27 cellular contexts compared by ENCODE assay signal in genomic region chr1:196611873-196612272, GRCh38. TPM values are rescaled to one million over a fixed set of nuclear protein-coding genes. Genes with fewer than 3 reads are reported as not detected.
"Had no signal": no experiment of that assay in that cellular context is flagged by ENCODE, and none has a peak within 500 bp of the region (broad histone marks: within the 10 kb centered on the region; RNA-seq: fewer than 3 reads in every experiment).

No MANE protein-coding gene starts in this region.

- H3K4me3 Mint-ChIP-seq: dendritic cell treated with granulocyte-macrophage colony-stimulating factor and Interleukin-4, amounts not matched to agents 40 ng/mL and 50 ng/mL, for 4 days; mesothelial cell of epicardium; natural killer cell treated with Interleukin-12 subunit alpha and Interleukin-12 subunit beta and Interleukin-15 and Interleukin-18, amount 100 ng/mL, for 72 hours; neural crest cell; stimulated activated naive B cell treated with anti-CD40 and anti-IgM and Interleukin-4, amounts not matched to agents 10 μg/mL and 1 μg/mL and 100 μg/mL, for 72 hours; stimulated activated naive CD8-positive, alpha-beta T cell treated with anti-CD3 and anti-CD28 coated beads, Interleukin-15, Interleukin-2, amounts not matched to agents 100 ng/mL and 50 ng/mL, for 24 hours had no signal

- H3K4me1 ChIP-seq: colonic mucosa, lower lobe of right lung, parathyroid adenoma had no signal

- H3K9me3 Mint-ChIP-seq: dendritic cell treated with granulocyte-macrophage colony-stimulating factor and Interleukin-4, amounts not matched to agents 40 ng/mL and 50 ng/mL, for 4 days; mesothelial cell of epicardium; neural crest cell; stimulated activated naive CD8-positive, alpha-beta T cell treated with anti-CD3 and anti-CD28 coated beads, Interleukin-15, Interleukin-2, amounts not matched to agents 100 ng/mL and 50 ng/mL, for 24 hours had no signal

- ATAC-seq: left colon; lower lobe of right lung; mucosa of descending colon; natural killer cell treated with Interleukin-12 subunit alpha and Interleukin-12 subunit beta and Interleukin-15 and Interleukin-18, amount 100 ng/mL, for 72 hours; right lobe of liver; stimulated activated naive B cell treated with anti-CD40 and anti-IgM and Interleukin-4, amounts not matched to agents 10 μg/mL and 1 μg/mL and 100 μg/mL, for 72 hours had no signal

- H3K36me3 ChIP-seq: colonic mucosa, esophagus squamous epithelium, left ventricle myocardium inferior, lower lobe of right lung, right lobe of liver, thoracic aorta, tibial nerve, upper lobe of left lung had no signal

- H3K36me3 Mint-ChIP-seq: mesothelial cell of epicardium; naive B cell; stimulated activated naive B cell treated with anti-CD40 and anti-IgM and Interleukin-4, amounts not matched to agents 10 μg/mL and 1 μg/mL and 100 μg/mL, for 72 hours had no signal

- H3K27me3 Mint-ChIP-seq: progenitor cell of endocrine pancreas had no signal

- H3K27ac ChIP-seq: colonic mucosa, esophagus squamous epithelium, left ventricle myocardium inferior, lower lobe of right lung, parathyroid adenoma, right lobe of liver, thoracic aorta, tibial nerve, upper lobe of left lung had no signal

- H3K79me2 ChIP-seq: parathyroid adenoma had no signal

- H3K27me3 ChIP-seq: colonic mucosa, esophagus squamous epithelium, right lobe of liver, tibial nerve, upper lobe of left lung had no signal

- DNase-seq: colonic mucosa; effector CD8-positive, alpha-beta T cell; esophagus squamous epithelium; foreskin melanocyte; glutamatergic neuron; hypothalamus; kidney glomerular epithelial cell; left colon; left ventricle myocardium inferior; lower lobe of right lung; mucosa of descending colon; naive B cell; right lobe of liver; small intestine; stimulated activated CD4-positive, alpha-beta T cell treated with anti-CD3 and anti-CD28 coated beads, Interleukin-15, amount 100 ng/mL, for 24 hours; stimulated activated CD4-positive, alpha-beta T cell treated with anti-CD3 and anti-CD28 coated beads, Interleukin-2, amount 100 ng/mL, for 48 hours; stimulated activated naive B cell treated with anti-CD40 and anti-IgM and Interleukin-4, amounts not matched to agents 10 μg/mL and 1 μg/mL and 100 μg/mL, for 72 hours; upper lobe of left lung had no signal

- H2AFZ ChIP-seq: parathyroid adenoma had no signal

- H3K4me3 ChIP-seq: colonic mucosa, esophagus squamous epithelium, left ventricle myocardium inferior, lower lobe of right lung, mucosa of descending colon, right lobe of liver, thoracic aorta, tibial nerve, upper lobe of left lung had no signal

- H3K27ac Mint-ChIP-seq: dendritic cell treated with granulocyte-macrophage colony-stimulating factor and Interleukin-4, amounts not matched to agents 40 ng/mL and 50 ng/mL, for 4 days; mesothelial cell of epicardium; naive B cell; natural killer cell treated with Interleukin-12 subunit alpha and Interleukin-12 subunit beta and Interleukin-15 and Interleukin-18, amount 100 ng/mL, for 72 hours; progenitor cell of endocrine pancreas; stimulated activated naive B cell treated with anti-CD40 and anti-IgM and Interleukin-4, amounts not matched to agents 10 μg/mL and 1 μg/mL and 100 μg/mL, for 72 hours; stimulated activated naive CD8-positive, alpha-beta T cell treated with anti-CD3 and anti-CD28 coated beads, Interleukin-15, Interleukin-2, amounts not matched to agents 100 ng/mL and 50 ng/mL, for 24 hours had no signal

RNA-seq across cellular contexts. Expression of gene KCNT2, which starts 3.6 kb away (rescaled TPM):
- total RNA-seq: natural killer cell treated with Interleukin-12 subunit alpha and Interleukin-12 subunit beta and Interleukin-15 and Interleukin-18, amount 100 ng/mL, for 72 hours had no signal

RNA-seq across cellular contexts. Expression of gene CFH, which starts 40.0 kb away (rescaled TPM):
- total RNA-seq: neural crest cell, progenitor cell of endocrine pancreas had no signal
